ENCODE assay signal across 9 cellular contexts in genomic region chr3:31288641-31289100, GRCh38.
A peak's percentile ranks its signal among the peaks of the same experiment; 100 is the strongest.
DNase-seq lines count a peak whose midpoint lies in the region; FAIRE-seq lines count a peak whose summit lies in the region.
"Had no signal": no experiment of that assay in that cellular context is flagged by ENCODE, and none has a peak within 500 bp of the region (broad histone marks: within the 10 kb centered on the region; RNA-seq: fewer than 3 reads in every experiment).

No MANE protein-coding gene starts in this region.

- H3K27ac ChIP-seq in small intestine (ENCODE audit: low read depth in 1 of 2, low read length in 1 of 2): no peak overlapping the region

- FAIRE-seq in small intestine (lab: Jason Lieb, UNC): no peak

- 5 to 30% (median 20%) methylated on average over 8 of the region's 8 CpGs for WGBS in small intestine, 3 donors

- CTCF ChIA-PET in activated CD4-positive, alpha-beta memory T cell treated with anti-CD3 and anti-CD28 coated beads for 36 hours (lab: Charles Lee): no interaction called here

- H3K27me3 Mint-ChIP-seq in activated CD4-positive, alpha-beta memory T cell treated with anti-CD3 and anti-CD28 coated beads for 36 hours: no peaks in the 10 kb centered on the region

- H3K27ac Mint-ChIP-seq in activated CD4-positive, alpha-beta memory T cell treated with anti-CD3 and anti-CD28 coated beads for 36 hours: peak overlapping the region; percentile 7

- no peaks in the 10 kb centered on the region for H3K36me3 Mint-ChIP-seq in activated CD4-positive, alpha-beta memory T cell treated with anti-CD3 and anti-CD28 coated beads for 36 hours

- H3K4me3 Mint-ChIP-seq in activated CD4-positive, alpha-beta memory T cell treated with anti-CD3 and anti-CD28 coated beads for 36 hours: no peak overlapping the region

- no peaks in the 10 kb centered on the region for H3K27me3 ChIP-seq in small intestine (ENCODE audit: control insufficient read depth in 2 of 2, insufficient read depth in 2 of 2, low read length in 2 of 2)
- H3K27me3 ChIP-seq: breast epithelium had no signal

- H3K9me3 ChIP-seq in small intestine (ENCODE audit: control insufficient read depth, low read depth): no peaks in the 10 kb centered on the region
- H3K9me3 ChIP-seq: breast epithelium had no signal

- intact Hi-C loops in activated CD4-positive, alpha-beta memory T cell treated with anti-CD3 and anti-CD28 coated beads for 36 hours (cut with micrococcal nuclease): loop anchor here (5.0 kb wide), 1 partner anchor 36 kb away; no protein-coding TSS in a partner anchor

- no peak overlapping the region for H3K4me3 ChIP-seq in small intestine (ENCODE audit: low read depth in 1 of 2, low read length in 2 of 2)
- H3K4me3 ChIP-seq: breast epithelium had no signal

- H3K36me3 ChIP-seq in small intestine (ENCODE audit: control insufficient read depth in 2 of 2, insufficient read depth in 2 of 2, low read length in 2 of 2): no peaks in the 10 kb centered on the region
- H3K36me3 ChIP-seq: breast epithelium had no signal

- no peaks in the 10 kb centered on the region for H3K4me1 ChIP-seq in small intestine (ENCODE audit: control insufficient read depth in 2 of 2, insufficient read depth in 1 of 2, low read depth in 1 of 2, low read length in 1 of 2)
- H3K4me1 ChIP-seq: breast epithelium had no signal

- H3K4me1 Mint-ChIP-seq in activated CD4-positive, alpha-beta memory T cell treated with anti-CD3 and anti-CD28 coated beads for 36 hours (ENCODE audit: low read depth): peaks cover 24% of the 10 kb centered on the region

- POLR2A ChIA-PET in activated CD4-positive, alpha-beta memory T cell treated with anti-CD3 and anti-CD28 coated beads for 36 hours (lab: Charles Lee): no interaction called here

- H3K9me3 Mint-ChIP-seq in activated CD4-positive, alpha-beta memory T cell treated with anti-CD3 and anti-CD28 coated beads for 36 hours: no peaks in the 10 kb centered on the region

- DNase-seq in HuH-7.5 (ENCODE audit: low spot score) (peak; percentile 33), glomerular visceral epithelial cell (ENCODE audit: extremely low spot score) (peak; percentile 31), small intestine (peak; percentile 13), NCI-H1436 treated with DMSO at 0.1 percent for 48 hours (lab: John Stamatoyannopoulos, UW) (no peak), NCI-H1930 (lab: John Stamatoyannopoulos, UW) (no peak), NCI-H2029 (lab: John Stamatoyannopoulos, UW) (no peak), DMS 273 (lab: John Stamatoyannopoulos, UW; ENCODE audit: unreplicated experiment) (no peak)
- DNase-seq in activated CD4-positive, alpha-beta memory T cell treated with anti-CD3 and anti-CD28 coated beads for 36 hours: peak; percentile 74

Comparison
In these comparisons a context has a peak if more than half of its experiments do, and no peak if none do; other contexts are left out.
1. DNase-seq: peak in HuH-7.5 (single experiment), activated CD4-positive, alpha-beta memory T cell treated with anti-CD3 and anti-CD28 coated beads for 36 hours (single experiment), glomerular visceral epithelial cell (single experiment) and small intestine (single experiment); none in NCI-H1436 treated with DMSO at 0.1 percent for 48 hours (single experiment), NCI-H1930 (0 of 2), NCI-H2029 (single experiment) and DMS 273 (single experiment).